ENCODE assay signal across 8 cellular contexts in genomic region chr9:2620876-2621677, GRCh38.
DNase-seq lines count a peak whose midpoint lies in the region; ATAC-seq lines count a peak whose summit lies in the region.

No MANE protein-coding gene starts in this region.

- H3K4me3 ChIP-seq in ACC112 (ENCODE audit: low read depth, low read length) = peak overlapping the region; percentile 84

- no peak overlapping the region for H3K27ac Mint-ChIP-seq in effector memory CD8-positive, alpha-beta T cell

- H3K4me1 ChIP-seq in ACC112 (ENCODE audit: control insufficient read depth, insufficient read depth, low read length, unreplicated experiment) = no peaks in the 10 kb centered on the region

- no peak overlapping the region for H2AFZ ChIP-seq in ACC112 (ENCODE audit: low read length, unreplicated experiment)

- no peaks in the 10 kb centered on the region for H3K9me3 Mint-ChIP-seq in effector memory CD8-positive, alpha-beta T cell

- H3K4me3 Mint-ChIP-seq in effector memory CD8-positive, alpha-beta T cell = peak overlapping the region; percentile 76 to 82

- H3K4me1 Mint-ChIP-seq in effector memory CD8-positive, alpha-beta T cell (ENCODE audit: low read depth in 2 of 2) = peaks cover 14 to 19% of the 10 kb centered on the region in 2 donors

- H3K36me3 ChIP-seq in ACC112 (ENCODE audit: insufficient read depth, low read length) = no peaks in the 10 kb centered on the region

- H3K27ac ChIP-seq in ACC112 (ENCODE audit: low read depth, low read length) = no peak overlapping the region

- DNase-seq in NCI-H345 (lab: John Stamatoyannopoulos, UW) (peak; percentile 88), medulla oblongata (ENCODE audit: extremely low spot score) (peak; percentile 63)
- peak; percentile 5 for DNase-seq in activated CD4-positive, alpha-beta T cell treated with anti-CD3 and anti-CD28 coated beads, Interleukin-2, amount 50 U/mL, for 1 hour
- DNase-seq in effector memory CD8-positive, alpha-beta T cell = peak; percentile 3 to 18 (median 14)
- DNase-seq in stimulated activated CD8-positive, alpha-beta memory T cell treated with anti-CD3 and anti-CD28 coated beads, Interleukin-12 subunit alpha, Interleukin-12 subunit beta, amount 100 ng/mL, for 24 hours (ENCODE audit: extremely low read depth) = peak; percentile 16

- H3K36me3 Mint-ChIP-seq in effector memory CD8-positive, alpha-beta T cell (ENCODE audit: insufficient read depth) = peaks cover 3% of the 10 kb centered on the region

- ATAC-seq in GM18873 (IDR thresholded peaks at IDR 0.05; ENCODE audit: low FRiP score, unreplicated experiment) (peak; percentile 52), HG03159 (IDR thresholded peaks at IDR 0.05; ENCODE audit: unreplicated experiment) (peak; percentile 44)
- peak; percentile 65 for ATAC-seq in effector memory CD8-positive, alpha-beta T cell (replicated peaks)

- peaks cover 56% of the 10 kb centered on the region in 2 donors for H3K27me3 Mint-ChIP-seq in effector memory CD8-positive, alpha-beta T cell

- H3K79me2 ChIP-seq in ACC112 (ENCODE audit: control insufficient read depth, insufficient read depth, low read length, unreplicated experiment) = no peaks in the 10 kb centered on the region

- peaks cover 20% of the 10 kb centered on the region for H3K27me3 ChIP-seq in ACC112 (ENCODE audit: insufficient read depth, low read length)

Comparison
In these comparisons a context has a peak if more than half of its experiments do, and no peak if none do; other contexts are left out.
1. DNase-seq: peak in every context shown above with its lines; median percentile 88 in NCI-H345; 63 in medulla oblongata; 16 in stimulated activated CD8-positive, alpha-beta memory T cell treated with anti-CD3 and anti-CD28 coated beads, Interleukin-12 subunit alpha, Interleukin-12 subunit beta, amount 100 ng/mL, for 24 hours; 14 in effector memory CD8-positive, alpha-beta T cell; 5 in activated CD4-positive, alpha-beta T cell treated with anti-CD3 and anti-CD28 coated beads, Interleukin-2, amount 50 U/mL, for 1 hour.